In genomic region chr2:27059141-27059820, GRCh38 we compare ENCODE assay signal across 26 cellular contexts. TPM values are rescaled to one million over a fixed set of nuclear protein-coding genes. Genes with fewer than 3 reads are reported as not detected.
DNase-seq lines count a peak whose midpoint lies in the region; ATAC-seq and TF ChIP-seq lines count a peak whose summit lies in the region.
"Had no signal": no experiment of that assay in that cellular context is flagged by ENCODE, and none has a peak within 500 bp of the region (broad histone marks: within the 10 kb centered on the region; RNA-seq: fewer than 3 reads in every experiment).

No MANE protein-coding gene starts in this region.

- DNase-seq in cardiac muscle cell (ENCODE audit: low read depth in 1 of 2, low spot score in 1 of 2) (peak in 1 of 2 donors; percentile 92), Right ventricle myocardium inferior (ENCODE audit: missing footprints) (no peak), body of pancreas (peak in 3 of 4 donors; percentile 35 to 52 (median 42)), left lobe of liver (ENCODE audit: low spot score) (no peak), sigmoid colon (peak; percentile 52), substantia nigra (lab: John Stamatoyannopoulos, UW) (no peak), OCI-LY7 (ENCODE audit: low spot score) (no peak)
- DNase-seq: activated CD4-positive, alpha-beta T cell treated with anti-CD3 and anti-CD28 coated beads for 4 hours; activated CD8-positive, alpha-beta memory T cell treated with anti-CD3 and anti-CD28 coated beads for 24 hours; activated T-cell treated with anti-CD3 and anti-CD28 coated beads for 4 hours; anterior cingulate cortex; Calu3; caudate nucleus; cortex of kidney; DMS79; endodermal cell; gastrocnemius medialis; GM23248; mesenchymal stem cell; stimulated activated naive B cell treated with anti-CD40 and anti-IgM and Interleukin-4, amounts not matched to agents 10 μg/mL and 1 μg/mL and 100 μg/mL, for 72 hours; T1000; WERI-Rb-1 had no signal

- H3K4me2 ChIP-seq in OCI-LY7 (ENCODE audit: low read length) = no peak overlapping the region
- H3K4me2 ChIP-seq: hepatocyte had no signal

- no peaks in the 10 kb centered on the region for H3K9me2 ChIP-seq in OCI-LY7 (ENCODE audit: insufficient read depth, low read length)

- H3K4me3 ChIP-seq in cardiac muscle cell (no peak overlapping the region), body of pancreas (no peak overlapping the region), sigmoid colon (no peak overlapping the region), OCI-LY7 (ENCODE audit: low read depth, low read length, poor library complexity, severe bottlenecking) (no peak overlapping the region)
- H3K4me3 ChIP-seq: esophagus muscularis mucosa, gastrocnemius medialis, GM23248, hepatocyte, prostate gland had no signal

- H3K4me1 ChIP-seq in cardiac muscle cell (ENCODE audit: low read depth) (no peaks in the 10 kb centered on the region), body of pancreas (peaks cover 15% of the 10 kb centered on the region), sigmoid colon (peaks cover 0 to 9% (median 2%) of the 10 kb centered on the region in 4 donors), OCI-LY7 (ENCODE audit: insufficient read depth, low read length, poor library complexity, severe bottlenecking) (no peaks in the 10 kb centered on the region)
- H3K4me1 ChIP-seq: prostate gland had no signal

- POLR2A ChIA-PET in OCI-LY7 (lab: Charles Lee) = interaction anchor here (1.1 kb wide), 1 partner anchor 9 kb away, joined by 3 read pairs; no protein-coding TSS in a partner anchor

- BruUV-seq in OCI-LY7 (replicated peaks; lab: Mats Ljungman, UMichigan) = no TSS peak

- H3K79me2 ChIP-seq in OCI-LY7 (ENCODE audit: insufficient read depth, low read depth, low read length) = no peaks in the 10 kb centered on the region
- H3K79me2 ChIP-seq: hepatocyte had no signal

- TF ChIP-seq CTCF in cardiac muscle cell (IDR thresholded peaks at IDR 0.05; ENCODE audit: low read depth, low read length) (peak; percentile 7), body of pancreas (IDR thresholded peaks at IDR 0.05) (no peak), sigmoid colon (IDR thresholded peaks at IDR 0.05) (no peak), OCI-LY7 (conservative IDR thresholded peaks at IDR 0.05; ENCODE audit: low read length) (no peak)

- H3K36me3 ChIP-seq in cardiac muscle cell = peaks cover 36% of the 10 kb centered on the region
- H3K36me3 ChIP-seq in body of pancreas (replicated peaks in 1 of 2; ENCODE audit: insufficient read depth in 1 of 2, low read depth in 2 of 2) = peaks cover 0 to 2% of the 10 kb centered on the region in 2 donors
- peaks cover 12 to 72% (median 23%) of the 10 kb centered on the region in 4 donors for H3K36me3 ChIP-seq in sigmoid colon
- H3K36me3 ChIP-seq in OCI-LY7 (ENCODE audit: insufficient read depth, low read length) = peaks cover 72% of the 10 kb centered on the region

- no peaks in the 10 kb centered on the region for H4K20me1 ChIP-seq in OCI-LY7 (ENCODE audit: insufficient read depth, low read length)

- peak overlapping the region; percentile 43 for H3K27ac ChIP-seq in cardiac muscle cell
- H3K27ac ChIP-seq in body of pancreas = peak overlapping the region in 3 of 4 donors; percentile 31 to 50 (median 42)
- no peak overlapping the region for H3K27ac ChIP-seq in sigmoid colon
- no peak overlapping the region for H3K27ac ChIP-seq in substantia nigra (ENCODE audit: low read depth, low read length, poor library complexity, severe bottlenecking)
- no peak overlapping the region for H3K27ac ChIP-seq in OCI-LY7 (ENCODE audit: low read depth, low read length, poor library complexity, severe bottlenecking)
- H3K27ac ChIP-seq: gastrocnemius medialis, GM23248, hepatocyte, prostate gland, WERI-Rb-1 had no signal

- 28 to 38% methylated on average over 4 to 15 of the region's 15 CpGs for WGBS in body of pancreas, 2 donors
- 88% methylated on average over 15 of the region's 15 CpGs for WGBS in sigmoid colon, 2 donors

- H3K9me3 ChIP-seq in cardiac muscle cell (ENCODE audit: low read depth) (no peaks in the 10 kb centered on the region), body of pancreas (no peaks in the 10 kb centered on the region), sigmoid colon (no peaks in the 10 kb centered on the region), OCI-LY7 (ENCODE audit: low read length) (no peaks in the 10 kb centered on the region)
- H3K9me3 ChIP-seq: esophagus muscularis mucosa, gastrocnemius medialis, prostate gland had no signal

- H3K27me3 ChIP-seq in cardiac muscle cell (no peaks in the 10 kb centered on the region), body of pancreas (no peaks in the 10 kb centered on the region), sigmoid colon (no peaks in the 10 kb centered on the region)
- H3K27me3 ChIP-seq: esophagus muscularis mucosa, gastrocnemius medialis, hepatocyte had no signal

- H2AFZ ChIP-seq in OCI-LY7 (ENCODE audit: low read length) = no peak overlapping the region
- H2AFZ ChIP-seq: GM23248, hepatocyte had no signal

- CTCF ChIA-PET in OCI-LY7 (lab: Charles Lee; ENCODE audit: unreplicated experiment) = no interaction called here

- TF ChIP-seq EP300 in sigmoid colon (IDR thresholded peaks at IDR 0.05) = no peak

- ATAC-seq in Right ventricle myocardium inferior (no peak), body of pancreas (peak; percentile 54), left lobe of liver (peak; percentile 58), GM19351 (IDR thresholded peaks at IDR 0.05; ENCODE audit: unreplicated experiment) (no peak)
- ATAC-seq: gastrocnemius medialis; stimulated activated naive B cell treated with anti-CD40 and anti-IgM and Interleukin-4, amounts not matched to agents 10 μg/mL and 1 μg/mL and 100 μg/mL, for 72 hours had no signal

- no peak for TF ChIP-seq POLR2A in body of pancreas (IDR thresholded peaks at IDR 0.05)
- no peak for TF ChIP-seq POLR2A in sigmoid colon (IDR thresholded peaks at IDR 0.05)

- intact Hi-C loops in Right ventricle myocardium inferior (cut with DNase I) (no loop called here), body of pancreas (cut with DNase I) (no loop called here), sigmoid colon (cut with DNase I) (no loop called here), OCI-LY7 (cut with micrococcal nuclease; ENCODE audit: unreplicated experiment) (no loop called here)

RNA-seq across cellular contexts. Expression of gene AGBL5, which starts 7.8 kb away (rescaled TPM):
- total RNA-seq in cardiac muscle cell = 52.0 and 52.5 TPM in 2 replicates
- polyA plus RNA-seq in cardiac muscle cell = 67.0 and 77.7 TPM in 2 replicates
- total RNA-seq in Right ventricle myocardium inferior = 9.9 TPM
- total RNA-seq in body of pancreas = 10 to 100 TPM in 1 of 2 donors, 1 to 10 TPM in 1; 5.6 to 12.2 TPM
- total RNA-seq in left lobe of liver = 7.6 TPM
- total RNA-seq in sigmoid colon = 10 to 100 TPM; 16.8 to 23.3 (median 18.1) TPM
- polyA plus RNA-seq in sigmoid colon = 10 to 100 TPM; 12.4 to 16.2 (median 13.4) TPM
- total RNA-seq in OCI-LY7 (2014; rRNA removed; shearing (Covaris generic)) = 34.3 and 37.4 TPM in 2 replicates
- 42.0 and 51.8 TPM in 2 replicates for total RNA-seq in OCI-LY7 (2022)

RNA-seq across cellular contexts. Expression of gene OST4, which starts 12.2 kb away (rescaled TPM):
- total RNA-seq in cardiac muscle cell (289 and 303 TPM in 2 replicates), Right ventricle myocardium inferior (411 TPM), body of pancreas (100 to 1,000 TPM; 103 to 129 TPM), left lobe of liver (141 TPM), sigmoid colon (100 to 1,000 TPM; 244 to 428 (median 382) TPM), OCI-LY7 (2022) (253 and 267 TPM in 2 replicates)
- polyA plus RNA-seq in cardiac muscle cell (768 and 779 TPM in 2 replicates), sigmoid colon (100 to 1,000 TPM; 366 to 688 (median 635) TPM)
- total RNA-seq in OCI-LY7 (2014; rRNA removed; shearing (Covaris generic)) = 147 and 214 TPM in 2 replicates

RNA-seq across cellular contexts. Expression of gene EMILIN1, which starts 19.1 kb away (rescaled TPM):
- total RNA-seq in cardiac muscle cell = 18.5 and 20.2 TPM in 2 replicates
- polyA plus RNA-seq in cardiac muscle cell = 12.2 and 15.6 TPM in 2 replicates
- total RNA-seq in Right ventricle myocardium inferior = 25.8 TPM
- 10 to 100 TPM; 21.8 to 24.1 TPM for total RNA-seq in body of pancreas
- 16.0 TPM for total RNA-seq in left lobe of liver
- 100 to 1,000 TPM; 156 to 350 (median 279) TPM for total RNA-seq in sigmoid colon
- polyA plus RNA-seq in sigmoid colon = 10 to 100 TPM in 1 of 3 donors, 1 to 10 TPM in 2; 4.8 to 50.9 (median 5.3) TPM
- 2.7 and 3.2 TPM in 2 replicates for total RNA-seq in OCI-LY7 (2014; rRNA removed; shearing (Covaris generic))
- 1.6 and 2.2 TPM in 2 replicates for total RNA-seq in OCI-LY7 (2022)

RNA-seq across cellular contexts. Expression of gene TMEM214, which starts 26.5 kb away (rescaled TPM):
- total RNA-seq in cardiac muscle cell (38.9 and 48.5 TPM in 2 replicates), Right ventricle myocardium inferior (32.7 TPM), body of pancreas (100 to 1,000 TPM in 1 of 2 donors, 10 to 100 TPM in 1; 59.9 to 119 TPM), left lobe of liver (53.7 TPM), sigmoid colon (10 to 100 TPM; 26.4 to 39.4 (median 35.0) TPM), OCI-LY7 (2022) (78.6 and 79.3 TPM in 2 replicates)
- polyA plus RNA-seq in cardiac muscle cell (46.9 and 66.3 TPM in 2 replicates), sigmoid colon (10 to 100 TPM; 16.0 to 65.7 (median 16.2) TPM)
- total RNA-seq in OCI-LY7 (2014; rRNA removed; shearing (Covaris generic)) = 32.0 and 32.6 TPM in 2 replicates

RNA-seq across cellular contexts. Expression of gene KHK, which starts 27.3 kb away (rescaled TPM):
- 9.0 and 9.6 TPM in 2 replicates for total RNA-seq in cardiac muscle cell
- polyA plus RNA-seq in cardiac muscle cell = 12.9 and 19.2 TPM in 2 replicates
- 4.5 TPM for total RNA-seq in Right ventricle myocardium inferior
- total RNA-seq in body of pancreas = 1 to 10 TPM; 4.2 to 7.3 TPM
- total RNA-seq in left lobe of liver = 267 TPM
- total RNA-seq in sigmoid colon = 1 to 10 TPM; 1.6 to 5.3 (median 3.8) TPM
- polyA plus RNA-seq in sigmoid colon = 10 to 100 TPM in 1 of 3 donors, 1 to 10 TPM in 2; 2.4 to 12.7 (median 6.7) TPM
- total RNA-seq in OCI-LY7 (2014; rRNA removed; shearing (Covaris generic)) = 9.7 and 14.0 TPM in 2 replicates
- 17.9 and 19.7 TPM in 2 replicates for total RNA-seq in OCI-LY7 (2022)
- total RNA-seq: GM23248 had no signal

Comparison
In these comparisons a context has a peak if more than half of its experiments do, and no peak if none do; other contexts are left out.
1. DNase-seq: peak in body of pancreas (3 of 4) and sigmoid colon (single experiment); none in Right ventricle myocardium inferior (single experiment), left lobe of liver (single experiment), substantia nigra (0 of 49) and OCI-LY7 (single experiment).
2. H3K27ac ChIP-seq: peak in cardiac muscle cell (single experiment) and body of pancreas (3 of 4); none in sigmoid colon (0 of 4), substantia nigra (single experiment) and OCI-LY7 (single experiment).
3. ATAC-seq: peak in body of pancreas (single experiment) and left lobe of liver (single experiment); none in Right ventricle myocardium inferior (single experiment) and GM19351 (single experiment).